ENCODE assay signal across 32 cellular contexts in genomic region chr7:4154882-4155281, GRCh38.
"Had no signal": no experiment of that assay in that cellular context is flagged by ENCODE, and none has a peak within 500 bp of the region (broad histone marks: within the 10 kb centered on the region; RNA-seq: fewer than 3 reads in every experiment).

No MANE protein-coding gene starts in this region.

- H3K27ac ChIP-seq: brain microvascular endothelial cell, KMS-11, SJSA1 had no signal

- DNase-seq: activated B cell treated with CpG ODN at 0.5 μM for 24 hours; activated CD4-positive, alpha-beta memory T cell treated with anti-CD3 and anti-CD28 coated beads, Interleukin-2, amount 10 ng/mL, durations not matched to agents 7 days and 5 days; activated CD4-positive, alpha-beta T cell treated with anti-CD3 and anti-CD28 coated beads for 4 hours; activated CD4-positive, CD25-positive, alpha-beta regulatory T cell treated with anti-CD3 and anti-CD28 coated beads, Interleukin-2, amount 50 U/mL, for 72 hours; activated CD8-positive, alpha-beta memory T cell treated with anti-CD3 and anti-CD28 coated beads for 24 hours; activated CD8-positive, alpha-beta memory T cell treated with anti-CD3 and anti-CD28 coated beads, Interleukin-2, amount 10 ng/mL, durations not matched to agents 7 days and 5 days; activated CD8-positive, alpha-beta memory T cell treated with anti-CD3 and anti-CD28 coated beads, Interleukin-2, amount 50 U/mL, for 48 hours; activated effector memory CD4-positive, alpha-beta T cell treated with Interleukin-2 at 50 U/mL for 16 hours; activated naive CD4-positive, alpha-beta T cell; activated naive CD4-positive, alpha-beta T cell treated with anti-CD3 and anti-CD28 coated beads, Interleukin-2, amount 50 U/mL, for 16 hours; activated naive CD8-positive, alpha-beta T cell treated with anti-CD3 and anti-CD28 coated beads for 36 hours; activated T-cell treated with anti-CD3 and anti-CD28 coated beads, Interleukin-2, amount 50 U/mL, for 48 hours; amniotic stem cell; aorta; brain microvascular endothelial cell; central memory CD4-positive, alpha-beta T cell; MM.1S; MV-4-11; NCI-H1092 treated with DMSO at 0.1 percent for 48 hours; NCI-H1417; NCI-H146; NCI-H187; NCI-H2081; NCI-H226; NCI-H524 treated with DMSO at 0.1 percent for 48 hours; SHP77 treated with DMSO at 0.1 percent for 48 hours; SK-N-SH had no signal

- H3K4me1 ChIP-seq: SJSA1 had no signal

- H3K27me3 ChIP-seq: brain microvascular endothelial cell, SJSA1 had no signal

- H3K27ac Mint-ChIP-seq: activated B cell treated with CpG ODN at 0.5 μM for 24 hours; activated CD4-positive, alpha-beta memory T cell treated with anti-CD3 and anti-CD28 coated beads, Interleukin-2, amount 10 ng/mL, durations not matched to agents 7 days and 5 days; activated CD8-positive, alpha-beta memory T cell treated with anti-CD3 and anti-CD28 coated beads, Interleukin-2, amount 10 ng/mL, durations not matched to agents 7 days and 5 days; activated naive CD8-positive, alpha-beta T cell treated with anti-CD3 and anti-CD28 coated beads for 36 hours; T-helper 1 cell treated with Interleukin-12 subunit alpha and Interleukin-12 subunit beta and Interleukin-4 antibody, amounts not matched to agents 30 μg/mL and 1 μg/mL, for 36 hours; T-helper 2 cell treated with Interferon-gamma antibody and Interleukin-4, amounts not matched to agents 5 μg/mL and 100 μg/mL, for 36 hours had no signal

- H3K4me2 ChIP-seq: KMS-11, SK-N-SH had no signal

- H3K27me3 Mint-ChIP-seq: activated B cell treated with CpG ODN at 0.5 μM for 24 hours; activated CD4-positive, alpha-beta memory T cell treated with anti-CD3 and anti-CD28 coated beads, Interleukin-2, amount 10 ng/mL, durations not matched to agents 7 days and 5 days; activated CD8-positive, alpha-beta memory T cell treated with anti-CD3 and anti-CD28 coated beads, Interleukin-2, amount 10 ng/mL, durations not matched to agents 7 days and 5 days; activated naive CD8-positive, alpha-beta T cell treated with anti-CD3 and anti-CD28 coated beads for 36 hours had no signal

- H3K36me3 Mint-ChIP-seq: activated CD8-positive, alpha-beta memory T cell treated with anti-CD3 and anti-CD28 coated beads, Interleukin-2, amount 10 ng/mL, durations not matched to agents 7 days and 5 days; activated naive CD8-positive, alpha-beta T cell treated with anti-CD3 and anti-CD28 coated beads for 36 hours had no signal

- H3K4me1 Mint-ChIP-seq: activated B cell treated with CpG ODN at 0.5 μM for 24 hours; activated CD4-positive, alpha-beta memory T cell treated with anti-CD3 and anti-CD28 coated beads, Interleukin-2, amount 10 ng/mL, durations not matched to agents 7 days and 5 days; activated CD8-positive, alpha-beta memory T cell treated with anti-CD3 and anti-CD28 coated beads, Interleukin-2, amount 10 ng/mL, durations not matched to agents 7 days and 5 days; activated naive CD8-positive, alpha-beta T cell treated with anti-CD3 and anti-CD28 coated beads for 36 hours had no signal

- H3K4me3 Mint-ChIP-seq: activated B cell treated with CpG ODN at 0.5 μM for 24 hours; activated CD4-positive, alpha-beta memory T cell treated with anti-CD3 and anti-CD28 coated beads, Interleukin-2, amount 10 ng/mL, durations not matched to agents 7 days and 5 days; activated CD8-positive, alpha-beta memory T cell treated with anti-CD3 and anti-CD28 coated beads, Interleukin-2, amount 10 ng/mL, durations not matched to agents 7 days and 5 days; activated naive CD8-positive, alpha-beta T cell treated with anti-CD3 and anti-CD28 coated beads for 36 hours; T-helper 1 cell treated with Interleukin-12 subunit alpha and Interleukin-12 subunit beta and Interleukin-4 antibody, amounts not matched to agents 30 μg/mL and 1 μg/mL, for 36 hours; T-helper 2 cell treated with Interferon-gamma antibody and Interleukin-4, amounts not matched to agents 5 μg/mL and 100 μg/mL, for 36 hours had no signal

- H3K36me3 ChIP-seq: brain microvascular endothelial cell had no signal

- H3K9me3 ChIP-seq: SJSA1, SK-N-SH had no signal

- ATAC-seq: activated CD8-positive, alpha-beta memory T cell treated with anti-CD3 and anti-CD28 coated beads, Interleukin-2, amount 10 ng/mL, durations not matched to agents 7 days and 5 days; Panc1 had no signal

- H3K4me3 ChIP-seq: SJSA1 had no signal

- H3K9me3 Mint-ChIP-seq: activated B cell treated with CpG ODN at 0.5 μM for 24 hours; activated CD4-positive, alpha-beta memory T cell treated with anti-CD3 and anti-CD28 coated beads, Interleukin-2, amount 10 ng/mL, durations not matched to agents 7 days and 5 days; activated naive CD8-positive, alpha-beta T cell treated with anti-CD3 and anti-CD28 coated beads for 36 hours; T-helper 1 cell treated with Interleukin-12 subunit alpha and Interleukin-12 subunit beta and Interleukin-4 antibody, amounts not matched to agents 30 μg/mL and 1 μg/mL, for 36 hours; T-helper 2 cell treated with Interferon-gamma antibody and Interleukin-4, amounts not matched to agents 5 μg/mL and 100 μg/mL, for 36 hours had no signal

- H3K9ac ChIP-seq: KMS-11, SK-N-SH had no signal
